ENCODE assay signal across 24 cellular contexts in the genomic region with DNA sequence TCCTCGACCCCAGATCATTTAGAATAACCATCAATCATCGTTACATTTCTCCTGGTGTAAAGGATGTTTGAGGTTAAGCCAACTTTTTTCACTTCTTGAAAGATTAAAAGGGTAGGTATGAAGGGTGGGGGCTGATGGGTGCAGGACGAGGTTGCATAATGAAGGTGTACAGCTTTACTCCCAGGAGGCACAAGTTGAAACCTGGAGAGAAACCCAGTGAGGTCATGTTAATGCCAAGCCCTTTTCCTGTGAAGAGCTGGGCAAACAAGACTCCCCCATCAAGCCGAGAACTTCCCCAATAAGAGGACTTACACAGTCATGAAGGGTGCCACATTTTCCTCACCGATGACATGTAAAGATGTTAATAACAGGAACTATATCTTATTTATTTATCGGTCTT.
"Had no signal": no experiment of that assay in that cellular context is flagged by ENCODE, and none has a peak within 500 bp of the region (broad histone marks: within the 10 kb centered on the region; RNA-seq: fewer than 3 reads in every experiment).

No MANE protein-coding gene starts in this region.

- ATAC-seq: psoas muscle; right cardiac atrium; right lobe of liver; stimulated activated effector memory CD8-positive, alpha-beta T cell treated with anti-CD3 and anti-CD28 coated beads, Interleukin-12 subunit alpha, Interleukin-12 subunit beta, amount 100 ng/mL, for 72 hours; stimulated activated naive B cell treated with anti-CD40 and anti-IgM and Interleukin-4, amounts not matched to agents 10 μg/mL and 1 μg/mL and 100 μg/mL, for 72 hours had no signal

- FAIRE-seq: small intestine, urothelium cell line had no signal

- H3K27me3 ChIP-seq: ovary, right lobe of liver, sigmoid colon, thyroid gland, tibial nerve, upper lobe of left lung, vagina had no signal

- DNase-seq: occipital lobe; ovary; posterior cingulate gyrus; psoas muscle; right cardiac atrium; right lobe of liver; sigmoid colon; small intestine; stimulated activated CD4-positive, alpha-beta T cell treated with anti-CD3 and anti-CD28 coated beads, Interleukin-15, amount 100 ng/mL, for 24 hours; stimulated activated CD4-positive, alpha-beta T cell treated with anti-CD3 and anti-CD28 coated beads, Interleukin-2, amount 100 ng/mL, for 24 hours; stimulated activated CD4-positive, alpha-beta T cell treated with anti-CD3 and anti-CD28 coated beads, Interleukin-2, amount 100 ng/mL, for 48 hours; stimulated activated CD4-positive, alpha-beta T cell treated with anti-CD3 and anti-CD28 coated beads, Interleukin-4, amount 100 ng/mL, for 24 hours; stimulated activated naive B cell treated with anti-CD40 and anti-IgM and Interleukin-4, amounts not matched to agents 10 μg/mL and 1 μg/mL and 100 μg/mL, for 72 hours; stimulated activated naive CD4-positive, alpha-beta T cell treated with Interleukin-2 at 50 U/mL for 16 hours; stomach; thyroid gland; trophoblast cell; upper lobe of left lung had no signal

- H3K36me3 ChIP-seq: neural progenitor cell, ovary, right lobe of liver, sigmoid colon, stomach, thoracic aorta, thyroid gland, tibial nerve, upper lobe of left lung, vagina had no signal

- H3K4me3 ChIP-seq: neural progenitor cell, ovary, psoas muscle, right lobe of liver, sigmoid colon, stomach, thoracic aorta, thyroid gland, tibial nerve, upper lobe of left lung, vagina had no signal
